ENCODE assay signal across 8 cellular contexts in the genomic region with DNA sequence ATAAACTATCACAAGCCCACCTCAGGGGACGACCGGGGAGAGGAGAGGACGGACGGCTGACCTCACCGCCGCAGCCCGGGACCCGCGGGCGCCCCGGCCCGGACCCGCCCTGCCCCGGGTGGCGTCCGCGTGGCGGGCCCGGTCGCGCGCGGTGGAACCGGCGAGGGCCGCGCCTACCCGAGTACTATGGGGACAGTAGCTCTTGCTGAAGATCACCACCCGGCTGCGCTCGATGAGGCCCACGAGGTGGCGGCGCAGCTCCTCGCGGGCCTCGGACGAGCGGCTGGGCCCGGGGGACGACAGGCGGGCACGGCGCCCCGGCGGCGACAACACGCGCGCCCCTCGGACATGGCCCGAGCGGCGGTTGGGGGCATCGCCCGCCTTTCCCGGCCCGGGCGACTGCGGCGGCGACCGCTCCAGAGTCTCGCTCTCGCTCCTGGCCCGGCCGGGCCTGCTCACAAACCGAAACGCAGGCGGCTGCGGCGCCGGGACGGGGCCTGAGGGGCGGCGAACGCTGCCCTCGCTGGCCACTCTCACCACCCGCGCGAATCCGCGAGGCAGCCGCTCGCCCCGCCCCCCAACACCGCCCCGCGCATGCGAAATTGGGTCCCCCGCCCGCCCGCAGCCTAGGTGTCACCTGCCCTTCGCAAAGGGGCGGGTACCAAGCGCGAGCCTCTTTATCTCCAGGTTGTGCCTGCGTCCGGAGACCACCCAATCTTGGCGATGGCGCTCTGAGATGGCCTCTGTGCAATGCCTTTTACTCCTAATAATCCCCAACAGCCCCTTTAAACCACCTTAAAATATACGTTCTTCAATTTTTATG. TPM values are rescaled to one million over a fixed set of nuclear protein-coding genes. Genes with fewer than 3 reads are reported as not detected.
DNase-seq lines count a peak whose midpoint lies in the region; ATAC-seq and TF ChIP-seq lines count a peak whose summit lies in the region.

TXNRD3 (minus strand) TSS at position 554 of the 823 bp plus-strand sequence.

- H3K27ac ChIP-seq in coronary artery, result peak within 1 kb of the TSS; percentile 80 to 90

- H3K36me3 Mint-ChIP-seq in activated CD4-positive, alpha-beta T cell treated with anti-CD3 and anti-CD28 coated beads, Interleukin-2, amount 10 ng/mL, durations not matched to agents 7 days and 5 days (ENCODE audit: low read depth), result no peaks in the 10 kb centered on the region

- H3K9me3 Mint-ChIP-seq in activated CD4-positive, alpha-beta T cell treated with anti-CD3 and anti-CD28 coated beads, Interleukin-2, amount 10 ng/mL, durations not matched to agents 7 days and 5 days, result no peaks in the 10 kb centered on the region

- peak within 1 kb of the TSS; percentile 77 for H3K4me3 Mint-ChIP-seq in activated CD4-positive, alpha-beta T cell treated with anti-CD3 and anti-CD28 coated beads, Interleukin-2, amount 10 ng/mL, durations not matched to agents 7 days and 5 days

- TF ChIP-seq CTCF in GM10248 (IDR thresholded peaks at IDR 0.05; ENCODE audit: control extremely low read depth, extremely low read depth, low read depth, missing control alignments) (no peak), coronary artery (IDR thresholded peaks at IDR 0.05) (no peak)

- H3K27ac Mint-ChIP-seq in activated CD4-positive, alpha-beta T cell treated with anti-CD3 and anti-CD28 coated beads, Interleukin-2, amount 10 ng/mL, durations not matched to agents 7 days and 5 days, result peak within 1 kb of the TSS; percentile 54

- POLR2A ChIA-PET in GM10248 (lab: Yijun Ruan, JAX), result no interaction called here
- POLR2A ChIA-PET in activated CD4-positive, alpha-beta T cell treated with anti-CD3 and anti-CD28 coated beads, Interleukin-2, amount 10 ng/mL, durations not matched to agents 7 days and 5 days (lab: Charles Lee), result no interaction called here

- DNase-seq in GM10248 (ENCODE audit: extremely low spot score) (peak; percentile 60), NCI-H2107 (lab: John Stamatoyannopoulos, UW) (peak; percentile 74), coronary artery (ENCODE audit: low spot score) (no peak), left kidney (ENCODE audit: low read depth, low spot score) (peak; percentile 90)
- peak; percentile 73 for DNase-seq in activated CD4-positive, alpha-beta T cell treated with anti-CD3 and anti-CD28 coated beads, Interleukin-2, amount 10 ng/mL, durations not matched to agents 7 days and 5 days
- DNase-seq in stimulated activated CD4-positive, alpha-beta T cell treated with anti-CD3 and anti-CD28 coated beads, Interleukin-1b, Interleukin-23, amount 100 ng/mL, for 1 hour (ENCODE audit: low read depth in 2 of 2), result peak; percentile 30 to 73

- peak within 1 kb of the TSS; percentile 97 for H3K4me3 ChIP-seq in coronary artery

- CTCF ChIA-PET in GM10248 (lab: Yijun Ruan, JAX), result interaction anchor here (0.9 to 1.5 kb wide), 3 partner anchors 24 to 51 kb away, joined by 3 to 6 read pairs (median 3); no protein-coding TSS in a partner anchor
- CTCF ChIA-PET in activated CD4-positive, alpha-beta T cell treated with anti-CD3 and anti-CD28 coated beads, Interleukin-2, amount 10 ng/mL, durations not matched to agents 7 days and 5 days (lab: Charles Lee), result interaction anchor here (0.6 to 0.9 kb wide), 4 partner anchors 10 to 1138 kb away, joined by 3 read pairs; no protein-coding TSS in a partner anchor

- peaks cover 6% of the 10 kb centered on the region for H3K4me1 Mint-ChIP-seq in activated CD4-positive, alpha-beta T cell treated with anti-CD3 and anti-CD28 coated beads, Interleukin-2, amount 10 ng/mL, durations not matched to agents 7 days and 5 days

- ATAC-seq in HG03378 (IDR thresholded peaks at IDR 0.05; ENCODE audit: unreplicated experiment), result no peak
- no peak for ATAC-seq in HG03520 (IDR thresholded peaks at IDR 0.05; ENCODE audit: unreplicated experiment)

- H3K27me3 Mint-ChIP-seq in activated CD4-positive, alpha-beta T cell treated with anti-CD3 and anti-CD28 coated beads, Interleukin-2, amount 10 ng/mL, durations not matched to agents 7 days and 5 days, result peaks cover 10% of the 10 kb centered on the region

RNA-seq across cellular contexts. Expression of gene TXNRD3, which starts in this region (rescaled TPM):
- total RNA-seq in activated CD4-positive, alpha-beta T cell treated with anti-CD3 and anti-CD28 coated beads, Interleukin-2, amount 10 ng/mL, durations not matched to agents 7 days and 5 days, result 1 to 10 TPM in 1 of 2 experiments, under 1 TPM in 1; 0.94 to 1.3 TPM
